13 cellular contexts compared by ENCODE assay signal in genomic region chrX:17160971-17161370, GRCh38.
DNase-seq lines count a peak whose midpoint lies in the region; ATAC-seq and TF ChIP-seq lines count a peak whose summit lies in the region.
"Had no signal": no experiment of that assay in that cellular context is flagged by ENCODE, and none has a peak within 500 bp of the region (broad histone marks: within the 10 kb centered on the region; RNA-seq: fewer than 3 reads in every experiment).

No MANE protein-coding gene starts in this region.

- POLR2A ChIA-PET in WTC11 (lab: Charles Lee) = no interaction called here

- H3K36me3 Mint-ChIP-seq in WTC11 (peaks cover 42% of the 10 kb centered on the region), neural progenitor cell (peaks cover 2% of the 10 kb centered on the region)
- peaks cover 11% of the 10 kb centered on the region for H3K36me3 Mint-ChIP-seq in natural killer cell treated with Interleukin-12 subunit alpha and Interleukin-12 subunit beta and Interleukin-15 and Interleukin-18, amount 100 ng/mL, for 72 hours

- H3K9me3 Mint-ChIP-seq in WTC11 (peaks cover 46% of the 10 kb centered on the region), neural progenitor cell (peaks cover 40% of the 10 kb centered on the region)
- peaks cover 17% of the 10 kb centered on the region for H3K9me3 Mint-ChIP-seq in natural killer cell treated with Interleukin-12 subunit alpha and Interleukin-12 subunit beta and Interleukin-15 and Interleukin-18, amount 100 ng/mL, for 72 hours

- H3K27ac ChIP-seq in neural progenitor cell = no peak overlapping the region
- H3K27ac ChIP-seq: heart right ventricle had no signal

- CTCF ChIA-PET in WTC11 (lab: Charles Lee) = no interaction called here

- H3K27ac Mint-ChIP-seq in WTC11 (no peak overlapping the region), neural progenitor cell (no peak overlapping the region)
- H3K27ac Mint-ChIP-seq in natural killer cell treated with Interleukin-12 subunit alpha and Interleukin-12 subunit beta and Interleukin-15 and Interleukin-18, amount 100 ng/mL, for 72 hours = no peak overlapping the region
- H3K27ac Mint-ChIP-seq: activated naive CD4-positive, alpha-beta T cell treated with anti-CD3 and anti-CD28 coated beads, Interleukin-2, amount 50 U/mL, for 72 hours had no signal

- H3K9ac ChIP-seq in neural progenitor cell = no peak overlapping the region

- no peaks in the 10 kb centered on the region for H3K79me2 ChIP-seq in neural progenitor cell (ENCODE audit: low read depth)

- H3K4me1 Mint-ChIP-seq in WTC11 (0 out of 2 replicates have a peak, but pooled peaks cover 5% of the 10 kb centered on the region), neural progenitor cell (peaks cover 5% of the 10 kb centered on the region)
- H3K4me1 Mint-ChIP-seq in natural killer cell treated with Interleukin-12 subunit alpha and Interleukin-12 subunit beta and Interleukin-15 and Interleukin-18, amount 100 ng/mL, for 72 hours (ENCODE audit: low read depth in 2 of 2) = no peaks in the 10 kb centered on the region

- peaks cover 1% of the 10 kb centered on the region for H3F3A ChIP-seq in neural progenitor cell (ENCODE audit: low read depth)

- no peak overlapping the region for H3K4me2 ChIP-seq in neural progenitor cell

- DNase-seq in NCI-H345 (lab: John Stamatoyannopoulos, UW) = peak; percentile 12
- no peak for DNase-seq in NCI-H345 treated with DMSO at 0.1 percent for 48 hours (lab: John Stamatoyannopoulos, UW; ENCODE audit: unreplicated experiment)
- peak; percentile 0 for DNase-seq in NAMALWA (ENCODE audit: low spot score)
- no peak for DNase-seq in WTC11 (ENCODE audit: low spot score)
- no peak for DNase-seq in neural progenitor cell (ENCODE audit: low spot score)
- no peak for DNase-seq in natural killer cell treated with Interleukin-12 subunit alpha and Interleukin-12 subunit beta and Interleukin-15 and Interleukin-18, amount 100 ng/mL, for 72 hours (ENCODE audit: low spot score)
- no peak for DNase-seq in NCI-H2227 treated with DMSO at 0.1 percent for 48 hours (lab: John Stamatoyannopoulos, UW)
- DNase-seq: caudate nucleus, heart right ventricle, left colon, NCI-H1436 had no signal

- H2AFZ ChIP-seq in neural progenitor cell (replicated peaks) = no peak overlapping the region

- H3K4me1 ChIP-seq in neural progenitor cell = no peaks in the 10 kb centered on the region
- H3K4me1 ChIP-seq: heart right ventricle had no signal

- H3K4me3 Mint-ChIP-seq in WTC11 = no peak overlapping the region
- H3K4me3 Mint-ChIP-seq in neural progenitor cell = no peak overlapping the region
- H3K4me3 Mint-ChIP-seq in natural killer cell treated with Interleukin-12 subunit alpha and Interleukin-12 subunit beta and Interleukin-15 and Interleukin-18, amount 100 ng/mL, for 72 hours = no peak overlapping the region

- peaks cover 27% of the 10 kb centered on the region for H3K9me3 ChIP-seq in neural progenitor cell (ENCODE audit: low read depth)

- ATAC-seq in WTC11 = peak; percentile 26; the same call in 1 of the 2 replicates
- ATAC-seq in HG03097 (IDR thresholded peaks at IDR 0.05; ENCODE audit: low FRiP score, unreplicated experiment) = no peak
- ATAC-seq in natural killer cell treated with Interleukin-12 subunit alpha and Interleukin-12 subunit beta and Interleukin-15 and Interleukin-18, amount 100 ng/mL, for 72 hours = no peak
- ATAC-seq: activated naive CD4-positive, alpha-beta T cell treated with anti-CD3 and anti-CD28 coated beads, Interleukin-2, amount 50 U/mL, for 72 hours; heart right ventricle; left colon had no signal

- TF ChIP-seq CTCF in WTC11 (IDR thresholded peaks at IDR 0.05) (no peak), neural progenitor cell (IDR thresholded peaks at IDR 0.05) (peak; percentile 36)

- H3K27me3 Mint-ChIP-seq in WTC11 (ENCODE audit: low read depth) (no peaks in the 10 kb centered on the region; the same call in 1 of the 2 replicates), neural progenitor cell (ENCODE audit: insufficient read depth, low read depth) (no peaks in the 10 kb centered on the region)
- peaks cover 0 to 5% of the 10 kb centered on the region in 2 donors for H3K27me3 Mint-ChIP-seq in natural killer cell treated with Interleukin-12 subunit alpha and Interleukin-12 subunit beta and Interleukin-15 and Interleukin-18, amount 100 ng/mL, for 72 hours

- H3K36me3 ChIP-seq in neural progenitor cell = no peaks in the 10 kb centered on the region
- H3K36me3 ChIP-seq: heart right ventricle had no signal

- no peak overlapping the region for H3K4me3 ChIP-seq in neural progenitor cell
- H3K4me3 ChIP-seq: heart right ventricle had no signal

- no peaks in the 10 kb centered on the region for H4K20me1 ChIP-seq in neural progenitor cell (ENCODE audit: low read depth)

- H3K27me3 ChIP-seq in neural progenitor cell = no peaks in the 10 kb centered on the region

TF ChIP-seq in WTC11, 78 proteins besides CTCF, POLR2A, EP300 and RAD21:
- TF ChIP-seq SMAD3 (CRISPR knock-in tag; IDR thresholded peaks at IDR 0.05; ENCODE audit: borderline replicate concordance) (no peak), PREB (CRISPR knock-in tag; IDR thresholded peaks at IDR 0.05; ENCODE audit: borderline replicate concordance) (no peak)

Comparison
In these comparisons a context has a peak if more than half of its experiments do, and no peak if none do; other contexts are left out.
1. DNase-seq: peak in NCI-H345 (single experiment) and NAMALWA (single experiment); none in NCI-H345 treated with DMSO at 0.1 percent for 48 hours (single experiment), WTC11 (single experiment), neural progenitor cell (single experiment), natural killer cell treated with Interleukin-12 subunit alpha and Interleukin-12 subunit beta and Interleukin-15 and Interleukin-18, amount 100 ng/mL, for 72 hours (single experiment) and NCI-H2227 treated with DMSO at 0.1 percent for 48 hours (single experiment).